1 cellular context compared by ENCODE assay signal in genomic region chr1:94926915-94927404, GRCh38.
TF ChIP-seq lines count a peak whose summit lies in the region.

Gene CNN3, minus strand, starts transcription at chr1:94927110. Its CDS starts 216 bp downstream, at chr1:94926894.

TF ChIP-seq in HepG2, 621 proteins besides CTCF, POLR2A, EP300 and RAD21 (continued from another document and continues in another):
- TF ChIP-seq ZNF446 (CRISPR knock-in tag; IDR thresholded peaks at IDR 0.05) (peak; percentile 18; the same call in 1 of the 2 replicates), NFRKB (IDR thresholded peaks at IDR 0.05) (no peak), ZNF124 (CRISPR knock-in tag; IDR thresholded peaks at IDR 0.05) (0 out of 2 replicates have a peak, but pooled peaks have one; percentile 19), ZMAT3 (CRISPR knock-in tag; conservative IDR thresholded peaks at IDR 0.05) (peak; percentile 73), ZNF772 (CRISPR knock-in tag; IDR thresholded peaks at IDR 0.05) (0 out of 2 replicates have a peak, but pooled peaks have one; percentile 30), MXD1 (CRISPR knock-in tag; IDR thresholded peaks at IDR 0.05) (peak; percentile 81; the same call in 1 of the 2 replicates), GABPA (IDR thresholded peaks at IDR 0.05; ENCODE audit: low read depth, low read length) (no peak), GABPA (CRISPR knock-in tag; IDR thresholded peaks at IDR 0.05; ENCODE audit: low read depth) (no peak), HNF1A (IDR thresholded peaks at IDR 0.05; ENCODE audit: low read depth) (no peak), HNF1A (CRISPR knock-in tag; IDR thresholded peaks at IDR 0.05; ENCODE audit: borderline replicate concordance) (peak; percentile 67; the same call in 1 of the 2 replicates), MAZ (IDR thresholded peaks at IDR 0.05; ENCODE audit: borderline replicate concordance, low read depth, low read length) (peak; percentile 84), MAZ (CRISPR knock-in tag; IDR thresholded peaks at IDR 0.05; ENCODE audit: low read depth) (peak; percentile 68; the same call in 1 of the 2 replicates), ZNF784 (CRISPR knock-in tag; IDR thresholded peaks at IDR 0.05; ENCODE audit: borderline replicate concordance) (no peak), HNRNPK (IDR thresholded peaks at IDR 0.05; ENCODE audit: low read depth, low read length, poor library complexity, severe bottlenecking) (peak; percentile 79), POLR2AphosphoS5 (IDR thresholded peaks at IDR 0.05; ENCODE audit: low read depth, low read length) (peak; percentile 82), TRIM22 (IDR thresholded peaks at IDR 0.05) (no peak), SOX5 (CRISPR knock-in tag; IDR thresholded peaks at IDR 0.05; ENCODE audit: borderline replicate concordance) (no peak), CREB1 (IDR thresholded peaks at IDR 0.05) (no peak), CREB1 (CRISPR knock-in tag; IDR thresholded peaks at IDR 0.05) (no peak), RARG (CRISPR knock-in tag; IDR thresholded peaks at IDR 0.05; ENCODE audit: low read depth) (no peak), HOMEZ (CRISPR knock-in tag; IDR thresholded peaks at IDR 0.05; ENCODE audit: low read depth) (0 out of 2 replicates have a peak, but pooled peaks have one; percentile 39), ZNF251 (CRISPR knock-in tag; IDR thresholded peaks at IDR 0.05) (0 out of 2 replicates have a peak, but pooled peaks have one; percentile 48), SAFB2 (CRISPR knock-in tag; IDR thresholded peaks at IDR 0.05; ENCODE audit: borderline replicate concordance, low read depth) (no peak), ZFP91 (CRISPR knock-in tag; IDR thresholded peaks at IDR 0.05; ENCODE audit: borderline replicate concordance) (peak; percentile 59), DMAP1 (CRISPR knock-in tag; IDR thresholded peaks at IDR 0.05) (no peak), ZNF512B (CRISPR knock-in tag; IDR thresholded peaks at IDR 0.05; ENCODE audit: borderline replicate concordance) (no peak), ZXDC (CRISPR knock-in tag; IDR thresholded peaks at IDR 0.05) (peak; percentile 80), ZNF564 (CRISPR knock-in tag; IDR thresholded peaks at IDR 0.05) (peak; percentile 66; the same call in 1 of the 2 replicates), NFYC (CRISPR knock-in tag; IDR thresholded peaks at IDR 0.05) (peak; percentile 78), HMG20B (CRISPR knock-in tag; conservative IDR thresholded peaks at IDR 0.05) (peak; percentile 38; the same call in 1 of the 2 replicates), ZNF20 (CRISPR knock-in tag; IDR thresholded peaks at IDR 0.05) (peak; percentile 93), ZBTB33 (CRISPR knock-in tag; IDR thresholded peaks at IDR 0.05) (no peak), NFATC3 (CRISPR knock-in tag; IDR thresholded peaks at IDR 0.05) (no peak), ZIK1 (CRISPR knock-in tag; IDR thresholded peaks at IDR 0.05; ENCODE audit: borderline replicate concordance, low read depth) (peak; percentile 75; the same call in 1 of the 2 replicates), ZNF709 (CRISPR knock-in tag; IDR thresholded peaks at IDR 0.05) (peak; percentile 66; the same call in 1 of the 2 replicates), IRF2 (CRISPR knock-in tag; IDR thresholded peaks at IDR 0.05) (0 out of 2 replicates have a peak, but pooled peaks have one; percentile 16), KMT2A (CRISPR knock-in tag; IDR thresholded peaks at IDR 0.05) (peak; percentile 46; the same call in 1 of the 2 replicates), BCL6 (CRISPR knock-in tag; IDR thresholded peaks at IDR 0.05) (peak; percentile 60; the same call in 1 of the 2 replicates)
